In genomic region chr1:30706528-30706927, GRCh38 we compare ENCODE assay signal across 11 cellular contexts. TPM values are rescaled to one million over a fixed set of nuclear protein-coding genes. Genes with fewer than 3 reads are reported as not detected.
DNase-seq lines count a peak whose midpoint lies in the region; ATAC-seq and TF ChIP-seq lines count a peak whose summit lies in the region.
"Had no signal": no experiment of that assay in that cellular context is flagged by ENCODE, and none has a peak within 500 bp of the region (broad histone marks: within the 10 kb centered on the region; RNA-seq: fewer than 3 reads in every experiment).

No MANE protein-coding gene starts in this region.

- H3K4me3 Mint-ChIP-seq in activated CD4-positive, alpha-beta T cell treated with anti-CD3 and anti-CD28 coated beads for 36 hours = no peak overlapping the region

- H3K9me3 ChIP-seq in MG63 (no peaks in the 10 kb centered on the region), left lung (no peaks in the 10 kb centered on the region)

- no peaks in the 10 kb centered on the region for H3K9me3 Mint-ChIP-seq in activated CD4-positive, alpha-beta T cell treated with anti-CD3 and anti-CD28 coated beads for 36 hours (ENCODE audit: low read depth)

- H3K4me1 Mint-ChIP-seq in activated CD4-positive, alpha-beta T cell treated with anti-CD3 and anti-CD28 coated beads for 36 hours = no peaks in the 10 kb centered on the region

- intact Hi-C loops in left lung (cut with DNase I) = no loop called here
- intact Hi-C loops in activated CD4-positive, alpha-beta T cell treated with anti-CD3 and anti-CD28 coated beads for 36 hours (cut with DNase I, micrococcal nuclease) = loop anchor here (5.0 kb wide), 2 partner anchors 294 to 909 kb away; no protein-coding TSS in a partner anchor

- peak; percentile 60 for DNase-seq in Ammon's horn (ENCODE audit: low spot score)
- peak; percentile 71 for DNase-seq in MG63
- DNase-seq in brain microvascular endothelial cell = peak; percentile 60
- peak; percentile 64 to 79 for DNase-seq in left lung
- DNase-seq in activated CD4-positive, alpha-beta T cell treated with anti-CD3 and anti-CD28 coated beads for 36 hours = no peak
- no peak for DNase-seq in stimulated activated naive CD8-positive, alpha-beta T cell treated with anti-CD3 and anti-CD28 coated beads, Interleukin-15, Interleukin-2, amounts not matched to agents 100 U/mL and 50 U/mL, for 24 hours
- no peak for DNase-seq in Kasumi-1 (lab: John Stamatoyannopoulos, UW)
- DNase-seq in COLO668 (lab: John Stamatoyannopoulos, UW; ENCODE audit: unreplicated experiment) = no peak
- DNase-seq: activated naive CD4-positive, alpha-beta T cell had no signal

- no peaks in the 10 kb centered on the region for H3K4me1 ChIP-seq in left lung

- H3K4me3 ChIP-seq in MG63 (no peak overlapping the region), brain microvascular endothelial cell (ENCODE audit: low read depth, low read length) (no peak overlapping the region), left lung (no peak overlapping the region)
- H3K4me3 ChIP-seq: lung had no signal

- no peaks in the 10 kb centered on the region for H3K36me3 Mint-ChIP-seq in activated CD4-positive, alpha-beta T cell treated with anti-CD3 and anti-CD28 coated beads for 36 hours (ENCODE audit: low read depth)

- H3K27me3 Mint-ChIP-seq in activated CD4-positive, alpha-beta T cell treated with anti-CD3 and anti-CD28 coated beads for 36 hours = peaks cover 2% of the 10 kb centered on the region

- no peak overlapping the region for H3K27ac ChIP-seq in brain microvascular endothelial cell
- no peak overlapping the region for H3K27ac ChIP-seq in left lung
- H3K27ac ChIP-seq: VCaP had no signal

- CTCF ChIA-PET in activated CD4-positive, alpha-beta T cell treated with anti-CD3 and anti-CD28 coated beads for 36 hours (lab: Charles Lee) = interaction anchor here (1.3 to 1.4 kb wide), 2 partner anchors 9 to 14 kb away, joined by 3 to 5 read pairs; no protein-coding TSS in a partner anchor

- in situ Hi-C loops in brain microvascular endothelial cell (cut with HindIII; ENCODE audit: low pct_ligation_motif_present, low sequenced_read_pairs) = no loop called here

- peak; percentile 43 for ATAC-seq in left lung
- ATAC-seq in activated CD4-positive, alpha-beta T cell treated with anti-CD3 and anti-CD28 coated beads for 36 hours = no peak
- no peak for ATAC-seq in stimulated activated naive CD8-positive, alpha-beta T cell treated with anti-CD3 and anti-CD28 coated beads, Interleukin-15, Interleukin-2, amounts not matched to agents 100 U/mL and 50 U/mL, for 24 hours

- H3K27me3 ChIP-seq in MG63 = no peaks in the 10 kb centered on the region
- peaks cover 2% of the 10 kb centered on the region for H3K27me3 ChIP-seq in brain microvascular endothelial cell (replicated peaks)
- H3K27me3 ChIP-seq in left lung = peaks cover 0 to 48% of the 10 kb centered on the region in 2 donors

- no peaks in the 10 kb centered on the region for H3K36me3 ChIP-seq in MG63
- no peaks in the 10 kb centered on the region for H3K36me3 ChIP-seq in brain microvascular endothelial cell (replicated peaks)
- no peaks in the 10 kb centered on the region for H3K36me3 ChIP-seq in left lung

- POLR2A ChIA-PET in activated CD4-positive, alpha-beta T cell treated with anti-CD3 and anti-CD28 coated beads for 36 hours (lab: Charles Lee) = no interaction called here

- no peak for TF ChIP-seq CTCF in brain microvascular endothelial cell (IDR thresholded peaks at IDR 0.05; ENCODE audit: low read depth, low read length, missing control alignments)
- TF ChIP-seq CTCF in left lung (IDR thresholded peaks at IDR 0.05) = no peak

- H3K27ac Mint-ChIP-seq in activated CD4-positive, alpha-beta T cell treated with anti-CD3 and anti-CD28 coated beads for 36 hours = no peak overlapping the region

RNA-seq across cellular contexts. Expression of gene MATN1, which starts 16.9 kb away (rescaled TPM):
- total RNA-seq in MG63 (2014; rRNA removed; shearing (Covaris generic); ENCODE audit: low replicate concordance) = not detected in 2 replicates
- total RNA-seq in left lung = under 1 TPM in 1 of 2 donors, not detected in 1; 0.08 TPM
- under 1 TPM; 0.32 to 0.43 TPM for total RNA-seq in activated CD4-positive, alpha-beta T cell treated with anti-CD3 and anti-CD28 coated beads for 36 hours

RNA-seq across cellular contexts. Expression of gene LAPTM5, which starts 51.0 kb away (rescaled TPM):
- 0.30 TPM in 1 of 2 replicates, not detected in the other for total RNA-seq in MG63 (2014; rRNA removed; shearing (Covaris generic); ENCODE audit: low replicate concordance)
- 100 to 1,000 TPM; 185 to 513 TPM for total RNA-seq in left lung
- 100 to 1,000 TPM; 174 to 214 TPM for total RNA-seq in activated CD4-positive, alpha-beta T cell treated with anti-CD3 and anti-CD28 coated beads for 36 hours

Comparison
In these comparisons a context has a peak if more than half of its experiments do, and no peak if none do; other contexts are left out.
1. DNase-seq: peak in Ammon's horn (single experiment), MG63 (single experiment), brain microvascular endothelial cell (single experiment) and left lung (2 of 2); none in activated CD4-positive, alpha-beta T cell treated with anti-CD3 and anti-CD28 coated beads for 36 hours (single experiment), stimulated activated naive CD8-positive, alpha-beta T cell treated with anti-CD3 and anti-CD28 coated beads, Interleukin-15, Interleukin-2, amounts not matched to agents 100 U/mL and 50 U/mL, for 24 hours (single experiment), Kasumi-1 (0 of 2) and COLO668 (single experiment).
2. RNA of gene LAPTM5, which starts 51.0 kb away (total RNA-seq): 185 to 513 TPM in left lung and 174 to 214 TPM in activated CD4-positive, alpha-beta T cell treated with anti-CD3 and anti-CD28 coated beads for 36 hours; 0.30 TPM in MG63; every median in the first group is over 100 times any median in the second.
3. intact Hi-C loops: an anchor here in activated CD4-positive, alpha-beta T cell treated with anti-CD3 and anti-CD28 coated beads for 36 hours (5.0 kb wide); none called in left lung.